10 cellular contexts compared by ENCODE assay signal in the genomic region with DNA sequence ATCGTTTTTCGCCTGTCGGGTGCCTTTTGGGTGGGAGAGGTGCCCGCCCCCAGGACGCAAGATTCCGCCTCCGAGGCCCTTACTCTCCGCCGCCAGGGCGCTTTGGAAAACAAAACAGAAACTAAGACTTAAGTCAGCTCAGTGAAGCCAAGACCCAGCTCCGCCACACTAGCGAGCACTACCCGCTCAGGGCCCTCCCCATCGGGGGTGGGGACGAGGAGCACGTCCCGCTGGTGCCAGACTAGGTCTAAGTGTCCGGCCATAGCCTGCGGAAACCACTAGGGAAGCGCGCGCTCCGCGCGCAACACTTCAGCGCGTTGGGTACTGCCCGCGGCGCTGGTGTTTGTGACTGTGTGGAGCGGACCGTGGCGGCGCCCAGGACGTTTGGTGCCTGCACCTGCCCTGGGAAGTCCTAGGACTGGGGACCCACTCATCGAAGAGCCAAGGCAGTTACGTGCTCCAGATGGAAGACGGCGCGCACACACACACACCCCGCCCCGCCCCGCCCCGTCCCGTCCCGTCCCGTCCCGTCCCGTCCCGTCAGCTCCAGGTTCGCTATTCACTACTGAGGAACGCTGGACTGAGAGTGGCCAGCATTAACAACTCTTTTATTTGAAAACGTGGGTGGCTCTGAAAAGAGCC. TPM values are rescaled to one million over a fixed set of nuclear protein-coding genes. Genes with fewer than 3 reads are reported as not detected.
A peak's percentile ranks its signal among the peaks of the same experiment; 100 is the strongest.
DNase-seq lines count a peak whose midpoint lies in the region; ATAC-seq and TF ChIP-seq lines count a peak whose summit lies in the region.
"Not testable (repeated sequence)": the region's sequence is repeated elsewhere in the genome, so short reads cannot be mapped to it uniquely, and the experiment has no call there.
"Had no signal": no experiment of that assay in that cellular context is flagged by ENCODE, and none has a peak within 500 bp of the region (broad histone marks: within the 10 kb centered on the region; RNA-seq: fewer than 3 reads in every experiment).

No MANE protein-coding gene starts in this region.

- not testable (repeated sequence) for H3K27ac Mint-ChIP-seq in activated CD8-positive, alpha-beta memory T cell treated with anti-CD3 and anti-CD28 coated beads, Interleukin-2, amount 10 ng/mL, durations not matched to agents 7 days and 5 days; stimulated activated naive B cell treated with anti-CD40 and anti-IgM and Interleukin-4, amounts not matched to agents 10 μg/mL and 1 μg/mL and 100 μg/mL, for 72 hours

- H3K27ac ChIP-seq in right cardiac atrium (ENCODE audit: low read length) = not testable (repeated sequence)

- CTCF ChIA-PET in activated CD8-positive, alpha-beta memory T cell treated with anti-CD3 and anti-CD28 coated beads, Interleukin-2, amount 10 ng/mL, durations not matched to agents 7 days and 5 days (lab: Charles Lee) = not testable (repeated sequence)

- intact Hi-C loops in right cardiac atrium (cut with DNase I) = not testable (repeated sequence)

- not testable (repeated sequence) for H3K4me3 Mint-ChIP-seq in activated CD8-positive, alpha-beta memory T cell treated with anti-CD3 and anti-CD28 coated beads, Interleukin-2, amount 10 ng/mL, durations not matched to agents 7 days and 5 days; stimulated activated naive B cell treated with anti-CD40 and anti-IgM and Interleukin-4, amounts not matched to agents 10 μg/mL and 1 μg/mL and 100 μg/mL, for 72 hours

- H3K27me3 Mint-ChIP-seq in activated CD8-positive, alpha-beta memory T cell treated with anti-CD3 and anti-CD28 coated beads, Interleukin-2, amount 10 ng/mL, durations not matched to agents 7 days and 5 days; stimulated activated naive B cell treated with anti-CD40 and anti-IgM and Interleukin-4, amounts not matched to agents 10 μg/mL and 1 μg/mL and 100 μg/mL, for 72 hours: not testable (repeated sequence)

- H3K9me3 ChIP-seq in right cardiac atrium (ENCODE audit: control insufficient read depth, low read length) = not testable (repeated sequence)

- TF ChIP-seq POLR2A in GM18505 (IDR thresholded peaks at IDR 0.05; ENCODE audit: borderline replicate concordance, extremely low read depth, insufficient read depth, insufficient read length) = not testable (repeated sequence)

- peaks cover 22% of the 10 kb centered on the region for H3K4me1 Mint-ChIP-seq in activated CD8-positive, alpha-beta memory T cell treated with anti-CD3 and anti-CD28 coated beads, Interleukin-2, amount 10 ng/mL, durations not matched to agents 7 days and 5 days
- H3K4me1 Mint-ChIP-seq in stimulated activated naive B cell treated with anti-CD40 and anti-IgM and Interleukin-4, amounts not matched to agents 10 μg/mL and 1 μg/mL and 100 μg/mL, for 72 hours = peaks cover 16 to 24% of the 10 kb centered on the region in 2 donors

- not testable (repeated sequence) for H3K4me3 ChIP-seq in right cardiac atrium (ENCODE audit: low read length)

- H3K4me1 ChIP-seq in right cardiac atrium (ENCODE audit: control insufficient read depth, insufficient read depth, low read length) = not testable (repeated sequence)

- not testable (repeated sequence) for DNase-seq in activated CD8-positive, alpha-beta memory T cell treated with anti-CD3 and anti-CD28 coated beads, Interleukin-2, amount 10 ng/mL, durations not matched to agents 7 days and 5 days; right cardiac atrium; stimulated activated naive B cell treated with anti-CD40 and anti-IgM and Interleukin-4, amounts not matched to agents 10 μg/mL and 1 μg/mL and 100 μg/mL, for 72 hours

- peak; percentile 37 for ATAC-seq in GM18505 (IDR thresholded peaks at IDR 0.05; ENCODE audit: unreplicated experiment)
- peak; percentile 31 for ATAC-seq in GM19395 (IDR thresholded peaks at IDR 0.05; ENCODE audit: unreplicated experiment)
- peak; percentile 33 for ATAC-seq in GM21737 (IDR thresholded peaks at IDR 0.05; ENCODE audit: unreplicated experiment)
- peak; percentile 42 for ATAC-seq in HG02981 (IDR thresholded peaks at IDR 0.05; ENCODE audit: unreplicated experiment)
- ATAC-seq in HG03442 (IDR thresholded peaks at IDR 0.05; ENCODE audit: unreplicated experiment) = peak; percentile 38
- peak; percentile 57 for ATAC-seq in activated CD8-positive, alpha-beta memory T cell treated with anti-CD3 and anti-CD28 coated beads, Interleukin-2, amount 10 ng/mL, durations not matched to agents 7 days and 5 days
- peak; percentile 77 to 83 for ATAC-seq in right cardiac atrium
- ATAC-seq in stimulated activated naive B cell treated with anti-CD40 and anti-IgM and Interleukin-4, amounts not matched to agents 10 μg/mL and 1 μg/mL and 100 μg/mL, for 72 hours (replicated peaks) = peak; percentile 62 to 65

- not testable (repeated sequence) for H3K27me3 ChIP-seq in right cardiac atrium (ENCODE audit: control insufficient read depth, insufficient read depth)

- H3K9me3 Mint-ChIP-seq in activated CD8-positive, alpha-beta memory T cell treated with anti-CD3 and anti-CD28 coated beads, Interleukin-2, amount 10 ng/mL, durations not matched to agents 7 days and 5 days (ENCODE audit: low read depth); stimulated activated naive B cell treated with anti-CD40 and anti-IgM and Interleukin-4, amounts not matched to agents 10 μg/mL and 1 μg/mL and 100 μg/mL, for 72 hours: not testable (repeated sequence)

- peaks cover 26% of the 10 kb centered on the region for H3K36me3 Mint-ChIP-seq in activated CD8-positive, alpha-beta memory T cell treated with anti-CD3 and anti-CD28 coated beads, Interleukin-2, amount 10 ng/mL, durations not matched to agents 7 days and 5 days
- peaks cover 9 to 12% of the 10 kb centered on the region in 2 donors for H3K36me3 Mint-ChIP-seq in stimulated activated naive B cell treated with anti-CD40 and anti-IgM and Interleukin-4, amounts not matched to agents 10 μg/mL and 1 μg/mL and 100 μg/mL, for 72 hours

- WGBS in right cardiac atrium = no CpG with 5 or more reads among the region's 53 CpGs

RNA-seq across cellular contexts. Expression of gene BOLA1, which starts 57.6 kb away (rescaled TPM):
- 10 to 100 TPM; 24.4 to 28.6 TPM for total RNA-seq in activated CD8-positive, alpha-beta memory T cell treated with anti-CD3 and anti-CD28 coated beads, Interleukin-2, amount 10 ng/mL, durations not matched to agents 7 days and 5 days
- 10 to 100 TPM; 13.0 to 23.8 (median 19.4) TPM for total RNA-seq in right cardiac atrium
- 40.2 TPM for polyA plus RNA-seq in right cardiac atrium

RNA-seq across cellular contexts. Expression of gene FCGR1A, which starts 59.2 kb away (rescaled TPM):
- under 1 TPM in 1 of 2 experiments, not detected in 1; 0.70 TPM for total RNA-seq in activated CD8-positive, alpha-beta memory T cell treated with anti-CD3 and anti-CD28 coated beads, Interleukin-2, amount 10 ng/mL, durations not matched to agents 7 days and 5 days
- 1 to 10 TPM; 2.0 to 5.0 (median 2.5) TPM for total RNA-seq in right cardiac atrium
- polyA plus RNA-seq in right cardiac atrium = 1.9 TPM
- total RNA-seq: Calu3 had no signal
- polyA plus RNA-seq: keratinocyte had no signal
